ENCODE assay signal across 26 cellular contexts in genomic region chr9:116843863-116844620, GRCh38.
A peak's percentile ranks its signal among the peaks of the same experiment; 100 is the strongest.
DNase-seq lines count a peak whose midpoint lies in the region; ATAC-seq lines count a peak whose summit lies in the region.
"Had no signal": no experiment of that assay in that cellular context is flagged by ENCODE, and none has a peak within 500 bp of the region (broad histone marks: within the 10 kb centered on the region; RNA-seq: fewer than 3 reads in every experiment).

No MANE protein-coding gene starts in this region.

- H3K27ac ChIP-seq in BLaER1 treated with 17β-estradiol and CSF1 and Interleukin-3, amounts not matched to agents 10 nM and 100 nM: no peak overlapping the region
- no peak overlapping the region for H3K27ac ChIP-seq in Karpas-422 (ENCODE audit: low read length)
- H3K27ac ChIP-seq: adrenal gland, C4-2B, heart left ventricle, pancreas, right atrium auricular region had no signal

- H3K9me3 ChIP-seq in BLaER1 treated with 17β-estradiol and CSF1 and Interleukin-3, amounts not matched to agents 10 nM and 100 nM (replicated peaks in 1 of 11): peaks cover 4 to 14% (median 12%) of the 10 kb centered on the region in 11 experiments; a peak in 17 of 22 replicates
- no peaks in the 10 kb centered on the region for H3K9me3 ChIP-seq in Karpas-422 (ENCODE audit: low read length)
- H3K9me3 ChIP-seq: adrenal gland, heart left ventricle, pancreas, right atrium auricular region had no signal

- H3K79me2 ChIP-seq in Karpas-422 (ENCODE audit: low read length): no peaks in the 10 kb centered on the region

- no peaks in the 10 kb centered on the region for H3K36me3 ChIP-seq in BLaER1 treated with 17β-estradiol and CSF1 and Interleukin-3, amounts not matched to agents 10 nM and 100 nM
- no peaks in the 10 kb centered on the region for H3K36me3 ChIP-seq in Karpas-422 (ENCODE audit: insufficient read depth, low read length)
- H3K36me3 ChIP-seq: adrenal gland, heart left ventricle, pancreas, right atrium auricular region had no signal

- H3K9ac ChIP-seq in BLaER1 treated with 17β-estradiol and CSF1 and Interleukin-3, amounts not matched to agents 10 nM and 100 nM: no peak overlapping the region
- H3K9ac ChIP-seq in Karpas-422 (ENCODE audit: low read length): no peak overlapping the region

- H4K20me1 ChIP-seq in BLaER1 treated with 17β-estradiol and CSF1 and Interleukin-3, amounts not matched to agents 10 nM and 100 nM: no peaks in the 10 kb centered on the region
- H4K20me1 ChIP-seq in Karpas-422 (ENCODE audit: insufficient read depth, low read depth, low read length): no peaks in the 10 kb centered on the region

- H2AFZ ChIP-seq in Karpas-422 (ENCODE audit: low read length): peak overlapping the region; percentile 91

- no peaks in the 10 kb centered on the region for H3K9me2 ChIP-seq in Karpas-422 (replicated peaks; ENCODE audit: insufficient read depth, low read length)

- H3K4me2 ChIP-seq in BLaER1 treated with 17β-estradiol and CSF1 and Interleukin-3, amounts not matched to agents 10 nM and 100 nM: peak overlapping the region in 6 of 11 experiments; percentile 14 to 54 (median 42); a peak in 11 of 22 replicates
- peak overlapping the region; percentile 47 for H3K4me2 ChIP-seq in Karpas-422 (ENCODE audit: low read depth, low read length, poor library complexity, severe bottlenecking)

- no peak overlapping the region for H3K4me3 Mint-ChIP-seq in activated T-helper 2 cell treated with anti-CD3 and anti-CD28 coated beads, Interferon-gamma antibody, Interleukin-2, Interleukin-4, amounts not matched to agents 10 μg/mL and 5 μg/mL and 100 μg/mL, durations not matched to agents 14 hours and 24 hours and 36 hours (ENCODE audit: low read depth)
- H3K4me3 Mint-ChIP-seq: activated CD4-positive, alpha-beta T cell treated with anti-CD3 and anti-CD28 coated beads for 36 hours; activated T-cell treated with anti-CD3 and anti-CD28 coated beads, Interleukin-2, amount 50 U/mL, for 4 hours; naive thymus-derived CD8-positive, alpha-beta T cell; T-helper 17 cell had no signal

- no peaks in the 10 kb centered on the region for H3K27me3 ChIP-seq in BLaER1 treated with 17β-estradiol and CSF1 and Interleukin-3, amounts not matched to agents 10 nM and 100 nM
- H3K27me3 ChIP-seq in Karpas-422 (ENCODE audit: low read length): no peaks in the 10 kb centered on the region
- H3K27me3 ChIP-seq: adrenal gland, heart left ventricle, pancreas, right atrium auricular region had no signal

- no peak for DNase-seq in Karpas-422
- peak; percentile 79 to 97 for DNase-seq in cerebellar nuclear complex (lab: John Stamatoyannopoulos, UW)
- DNase-seq in medulla oblongata (ENCODE audit: extremely low spot score): peak; percentile 7
- no peak for DNase-seq in central memory CD4-positive, alpha-beta T cell
- no peak for DNase-seq in activated T-helper 2 cell treated with anti-CD3 and anti-CD28 coated beads, Interferon-gamma antibody, Interleukin-2, Interleukin-4, amounts not matched to agents 10 μg/mL and 5 μg/mL and 100 μg/mL, durations not matched to agents 14 hours and 24 hours and 36 hours (ENCODE audit: low spot score)
- DNase-seq in activated T-cell treated with anti-CD3 and anti-CD28 coated beads, Interleukin-2, amount 50 U/mL, for 1 hour: no peak
- DNase-seq: activated CD4-positive, alpha-beta T cell treated with anti-CD3 and anti-CD28 coated beads for 36 hours; activated naive CD4-positive, alpha-beta T cell treated with Interleukin-2 at 50 U/mL for 16 hours; activated T-cell treated with anti-CD3 and anti-CD28 coated beads, Interleukin-2, amount 50 U/mL, for 4 hours; adrenal gland; heart left ventricle; KG1; naive thymus-derived CD8-positive, alpha-beta T cell; NCI-H146; NCI-H510A; NK-92 treated with Interleukin-12 subunit alpha and Interleukin-12 subunit beta, amount 100 ng/mL, for 24 hours; pancreas; stimulated activated CD4-positive, alpha-beta T cell treated with anti-CD3 and anti-CD28 coated beads, Interleukin-12 subunit alpha, Interleukin-12 subunit beta, amount 100 ng/mL, for 4 hours; stimulated activated naive CD4-positive, alpha-beta T cell treated with Interleukin-2 at 50 U/mL for 16 hours; T-helper 17 cell had no signal

- intact Hi-C loops in activated T-helper 2 cell treated with anti-CD3 and anti-CD28 coated beads, Interferon-gamma antibody, Interleukin-2, Interleukin-4, amounts not matched to agents 10 μg/mL and 5 μg/mL and 100 μg/mL, durations not matched to agents 14 hours and 24 hours and 36 hours (cut with micrococcal nuclease): no loop called here

- H3K4me3 ChIP-seq in BLaER1 treated with 17β-estradiol and CSF1 and Interleukin-3, amounts not matched to agents 10 nM and 100 nM: no peak overlapping the region
- H3K4me3 ChIP-seq in Karpas-422 (ENCODE audit: low read length): no peak overlapping the region
- H3K4me3 ChIP-seq: adrenal gland, heart left ventricle, pancreas, right atrium auricular region had no signal

- no peaks in the 10 kb centered on the region for H3K36me3 Mint-ChIP-seq in activated T-helper 2 cell treated with anti-CD3 and anti-CD28 coated beads, Interferon-gamma antibody, Interleukin-2, Interleukin-4, amounts not matched to agents 10 μg/mL and 5 μg/mL and 100 μg/mL, durations not matched to agents 14 hours and 24 hours and 36 hours (ENCODE audit: low read depth)
- H3K36me3 Mint-ChIP-seq: naive thymus-derived CD8-positive, alpha-beta T cell had no signal

- no peak overlapping the region for H3K27ac Mint-ChIP-seq in activated T-helper 2 cell treated with anti-CD3 and anti-CD28 coated beads, Interferon-gamma antibody, Interleukin-2, Interleukin-4, amounts not matched to agents 10 μg/mL and 5 μg/mL and 100 μg/mL, durations not matched to agents 14 hours and 24 hours and 36 hours
- H3K27ac Mint-ChIP-seq: activated CD4-positive, alpha-beta T cell treated with anti-CD3 and anti-CD28 coated beads for 36 hours; naive thymus-derived CD8-positive, alpha-beta T cell; T-helper 17 cell had no signal

- H3K9me3 Mint-ChIP-seq in activated T-helper 2 cell treated with anti-CD3 and anti-CD28 coated beads, Interferon-gamma antibody, Interleukin-2, Interleukin-4, amounts not matched to agents 10 μg/mL and 5 μg/mL and 100 μg/mL, durations not matched to agents 14 hours and 24 hours and 36 hours: no peaks in the 10 kb centered on the region
- H3K9me3 Mint-ChIP-seq: activated T-cell treated with anti-CD3 and anti-CD28 coated beads, Interleukin-2, amount 50 U/mL, for 4 hours had no signal

- ATAC-seq in HG03139 (IDR thresholded peaks at IDR 0.05; ENCODE audit: unreplicated experiment): no peak
- ATAC-seq: activated CD4-positive, alpha-beta T cell treated with anti-CD3 and anti-CD28 coated beads for 36 hours; activated T-cell treated with anti-CD3 and anti-CD28 coated beads, Interleukin-2, amount 50 U/mL, for 4 hours; heart left ventricle; left lobe of liver; naive thymus-derived CD8-positive, alpha-beta T cell; Panc1; pancreas; T-helper 17 cell had no signal

- H3K4me1 ChIP-seq in BLaER1 treated with 17β-estradiol and CSF1 and Interleukin-3, amounts not matched to agents 10 nM and 100 nM: peaks cover 0 to 18% (median 12%) of the 10 kb centered on the region in 10 experiments; a peak in 13 of 20 replicates
- peaks cover 22% of the 10 kb centered on the region for H3K4me1 ChIP-seq in Karpas-422 (ENCODE audit: low read length)
- H3K4me1 ChIP-seq: adrenal gland, heart left ventricle, pancreas, right atrium auricular region had no signal

- no peaks in the 10 kb centered on the region for H3K4me1 Mint-ChIP-seq in activated T-helper 2 cell treated with anti-CD3 and anti-CD28 coated beads, Interferon-gamma antibody, Interleukin-2, Interleukin-4, amounts not matched to agents 10 μg/mL and 5 μg/mL and 100 μg/mL, durations not matched to agents 14 hours and 24 hours and 36 hours (ENCODE audit: low read depth)
- H3K4me1 Mint-ChIP-seq: activated CD4-positive, alpha-beta T cell treated with anti-CD3 and anti-CD28 coated beads for 36 hours; naive thymus-derived CD8-positive, alpha-beta T cell; T-helper 17 cell had no signal

- no peaks in the 10 kb centered on the region for H3K27me3 Mint-ChIP-seq in activated T-helper 2 cell treated with anti-CD3 and anti-CD28 coated beads, Interferon-gamma antibody, Interleukin-2, Interleukin-4, amounts not matched to agents 10 μg/mL and 5 μg/mL and 100 μg/mL, durations not matched to agents 14 hours and 24 hours and 36 hours (ENCODE audit: low read depth)
- H3K27me3 Mint-ChIP-seq: activated CD4-positive, alpha-beta T cell treated with anti-CD3 and anti-CD28 coated beads for 36 hours; T-helper 17 cell had no signal

Comparison
In these comparisons a context has a peak if more than half of its experiments do, and no peak if none do; other contexts are left out.
1. DNase-seq: peak in cerebellar nuclear complex (2 of 2) and medulla oblongata (single experiment); none in Karpas-422 (single experiment), central memory CD4-positive, alpha-beta T cell (single experiment), activated T-helper 2 cell treated with anti-CD3 and anti-CD28 coated beads, Interferon-gamma antibody, Interleukin-2, Interleukin-4, amounts not matched to agents 10 μg/mL and 5 μg/mL and 100 μg/mL, durations not matched to agents 14 hours and 24 hours and 36 hours (single experiment) and activated T-cell treated with anti-CD3 and anti-CD28 coated beads, Interleukin-2, amount 50 U/mL, for 1 hour (single experiment).